In genomic region chr9:127038531-127038930, GRCh38 we compare ENCODE assay signal across 27 cellular contexts.
"Had no signal": no experiment of that assay in that cellular context is flagged by ENCODE, and none has a peak within 500 bp of the region (broad histone marks: within the 10 kb centered on the region; RNA-seq: fewer than 3 reads in every experiment).

No MANE protein-coding gene starts in this region.

- H3K4me1 Mint-ChIP-seq: stimulated activated effector memory CD8-positive, alpha-beta T cell treated with anti-CD3 and anti-CD28 coated beads, Interleukin-12 subunit alpha, Interleukin-12 subunit beta, amount 100 ng/mL, for 72 hours; stimulated activated naive B cell treated with anti-CD40 and anti-IgM and Interleukin-4, amounts not matched to agents 10 μg/mL and 1 μg/mL and 100 μg/mL, for 72 hours had no signal

- ATAC-seq: natural killer cell; psoas muscle; right cardiac atrium; right lobe of liver; stimulated activated effector memory CD8-positive, alpha-beta T cell treated with anti-CD3 and anti-CD28 coated beads, Interleukin-12 subunit alpha, Interleukin-12 subunit beta, amount 100 ng/mL, for 72 hours; stimulated activated naive B cell treated with anti-CD40 and anti-IgM and Interleukin-4, amounts not matched to agents 10 μg/mL and 1 μg/mL and 100 μg/mL, for 72 hours had no signal

- H3K4me3 ChIP-seq: neural progenitor cell, ovary, psoas muscle, right lobe of liver, sigmoid colon, stomach, thoracic aorta, thyroid gland, tibial nerve, upper lobe of left lung, uterus had no signal

- H3K9me3 ChIP-seq: ovary, psoas muscle, right lobe of liver, sigmoid colon, stomach, thoracic aorta, thyroid gland, tibial nerve, upper lobe of left lung, uterus had no signal

- H3K27me3 ChIP-seq: neural progenitor cell, ovary, right lobe of liver, sigmoid colon, stomach, thyroid gland, tibial nerve, upper lobe of left lung, uterus had no signal

- H3K27me3 Mint-ChIP-seq: progenitor cell of endocrine pancreas; stimulated activated naive B cell treated with anti-CD40 and anti-IgM and Interleukin-4, amounts not matched to agents 10 μg/mL and 1 μg/mL and 100 μg/mL, for 72 hours; stimulated activated naive CD8-positive, alpha-beta T cell treated with anti-CD3 and anti-CD28 coated beads, Interleukin-15, Interleukin-2, amounts not matched to agents 100 ng/mL and 50 ng/mL, for 24 hours had no signal

- H3K36me3 ChIP-seq: neural progenitor cell, ovary, right lobe of liver, sigmoid colon, stomach, thoracic aorta, thyroid gland, tibial nerve, upper lobe of left lung, uterus had no signal

- H3K27ac ChIP-seq: neural progenitor cell, ovary, parathyroid adenoma, psoas muscle, right lobe of liver, sigmoid colon, stomach, thoracic aorta, thyroid gland, tibial nerve, uterus had no signal

- H3K36me3 Mint-ChIP-seq: natural killer cell; neural progenitor cell; stimulated activated effector memory CD8-positive, alpha-beta T cell treated with anti-CD3 and anti-CD28 coated beads, Interleukin-12 subunit alpha, Interleukin-12 subunit beta, amount 100 ng/mL, for 72 hours had no signal

- H3K9ac ChIP-seq: neural progenitor cell, parathyroid adenoma had no signal

- H3K4me3 Mint-ChIP-seq: natural killer cell; nephron; neural progenitor cell; stimulated activated effector memory CD8-positive, alpha-beta T cell treated with anti-CD3 and anti-CD28 coated beads, Interleukin-12 subunit alpha, Interleukin-12 subunit beta, amount 100 ng/mL, for 72 hours; stimulated activated naive B cell treated with anti-CD40 and anti-IgM and Interleukin-4, amounts not matched to agents 10 μg/mL and 1 μg/mL and 100 μg/mL, for 72 hours; stimulated activated naive CD8-positive, alpha-beta T cell treated with anti-CD3 and anti-CD28 coated beads, Interleukin-15, Interleukin-2, amounts not matched to agents 100 ng/mL and 50 ng/mL, for 24 hours had no signal

- H3K27ac Mint-ChIP-seq: natural killer cell; nephron; neural progenitor cell; progenitor cell of endocrine pancreas; stimulated activated effector memory CD8-positive, alpha-beta T cell treated with anti-CD3 and anti-CD28 coated beads, Interleukin-12 subunit alpha, Interleukin-12 subunit beta, amount 100 ng/mL, for 72 hours; stimulated activated naive B cell treated with anti-CD40 and anti-IgM and Interleukin-4, amounts not matched to agents 10 μg/mL and 1 μg/mL and 100 μg/mL, for 72 hours; stimulated activated naive CD8-positive, alpha-beta T cell treated with anti-CD3 and anti-CD28 coated beads, Interleukin-15, Interleukin-2, amounts not matched to agents 100 ng/mL and 50 ng/mL, for 24 hours had no signal

- H3K9me3 Mint-ChIP-seq: natural killer cell; nephron; neural progenitor cell; stimulated activated effector memory CD8-positive, alpha-beta T cell treated with anti-CD3 and anti-CD28 coated beads, Interleukin-12 subunit alpha, Interleukin-12 subunit beta, amount 100 ng/mL, for 72 hours; stimulated activated naive B cell treated with anti-CD40 and anti-IgM and Interleukin-4, amounts not matched to agents 10 μg/mL and 1 μg/mL and 100 μg/mL, for 72 hours; stimulated activated naive CD8-positive, alpha-beta T cell treated with anti-CD3 and anti-CD28 coated beads, Interleukin-15, Interleukin-2, amounts not matched to agents 100 ng/mL and 50 ng/mL, for 24 hours had no signal

- DNase-seq: natural killer cell; occipital lobe; ovary; posterior cingulate gyrus; psoas muscle; right cardiac atrium; right lobe of liver; sigmoid colon; stimulated activated CD4-positive, alpha-beta T cell treated with anti-CD3 and anti-CD28 coated beads, Interleukin-15, amount 100 ng/mL, for 24 hours; stimulated activated CD4-positive, alpha-beta T cell treated with anti-CD3 and anti-CD28 coated beads, Interleukin-2, amount 100 ng/mL, for 24 hours; stimulated activated CD4-positive, alpha-beta T cell treated with anti-CD3 and anti-CD28 coated beads, Interleukin-2, amount 100 ng/mL, for 48 hours; stimulated activated CD4-positive, alpha-beta T cell treated with anti-CD3 and anti-CD28 coated beads, Interleukin-4, amount 100 ng/mL, for 24 hours; stimulated activated naive B cell treated with anti-CD40 and anti-IgM and Interleukin-4, amounts not matched to agents 10 μg/mL and 1 μg/mL and 100 μg/mL, for 72 hours; stimulated activated naive CD4-positive, alpha-beta T cell treated with Interleukin-2 at 50 U/mL for 16 hours; stomach; thyroid gland; trophoblast cell; upper lobe of left lung; uterus had no signal

- H3K4me1 ChIP-seq: parathyroid adenoma, right lobe of liver, uterus had no signal
